Comparison of ENCODE assay signal across 1 cellular context in the genomic region with DNA sequence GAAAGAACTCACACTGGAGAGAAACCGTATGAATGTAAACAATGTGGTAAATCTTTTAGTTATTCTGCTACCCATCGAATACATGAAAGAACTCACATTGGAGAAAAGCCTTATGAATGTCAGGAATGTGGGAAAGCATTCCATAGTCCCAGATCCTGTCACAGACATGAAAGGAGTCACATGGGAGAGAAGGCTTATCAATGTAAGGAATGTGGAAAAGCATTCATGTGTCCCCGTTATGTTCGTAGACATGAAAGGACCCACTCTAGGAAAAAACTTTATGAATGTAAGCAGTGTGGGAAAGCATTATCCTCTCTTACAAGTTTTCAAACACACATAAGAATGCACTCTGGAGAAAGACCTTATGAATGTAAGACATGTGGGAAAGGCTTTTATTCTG.
TF ChIP-seq lines count a peak whose summit lies in the region.
"Not testable (repeated sequence)": the region's sequence is repeated elsewhere in the genome, so short reads cannot be mapped to it uniquely, and the experiment has no call there.

No MANE protein-coding gene starts in this region.

TF ChIP-seq in HepG2, 621 proteins besides CTCF, POLR2A, EP300 and RAD21:
- TF ChIP-seq BCL6 (CRISPR knock-in tag; IDR thresholded peaks at IDR 0.05) (peak; percentile 50), TGIF2 (CRISPR knock-in tag; IDR thresholded peaks at IDR 0.05) (0 out of 2 replicates have a peak, but pooled peaks have one; percentile 20), TCF7 (IDR thresholded peaks at IDR 0.05; ENCODE audit: low read depth) (peak; percentile 47; the same call in 1 of the 2 replicates), TEAD3 (CRISPR knock-in tag; optimal IDR thresholded peaks at IDR 0.05; ENCODE audit: borderline replicate concordance) (peak; percentile 93), SAP130 (CRISPR knock-in tag; IDR thresholded peaks at IDR 0.05; ENCODE audit: low read depth) (0 out of 2 replicates have a peak, but pooled peaks have one; percentile 36)
- TF ChIP-seq, protein P1, sequence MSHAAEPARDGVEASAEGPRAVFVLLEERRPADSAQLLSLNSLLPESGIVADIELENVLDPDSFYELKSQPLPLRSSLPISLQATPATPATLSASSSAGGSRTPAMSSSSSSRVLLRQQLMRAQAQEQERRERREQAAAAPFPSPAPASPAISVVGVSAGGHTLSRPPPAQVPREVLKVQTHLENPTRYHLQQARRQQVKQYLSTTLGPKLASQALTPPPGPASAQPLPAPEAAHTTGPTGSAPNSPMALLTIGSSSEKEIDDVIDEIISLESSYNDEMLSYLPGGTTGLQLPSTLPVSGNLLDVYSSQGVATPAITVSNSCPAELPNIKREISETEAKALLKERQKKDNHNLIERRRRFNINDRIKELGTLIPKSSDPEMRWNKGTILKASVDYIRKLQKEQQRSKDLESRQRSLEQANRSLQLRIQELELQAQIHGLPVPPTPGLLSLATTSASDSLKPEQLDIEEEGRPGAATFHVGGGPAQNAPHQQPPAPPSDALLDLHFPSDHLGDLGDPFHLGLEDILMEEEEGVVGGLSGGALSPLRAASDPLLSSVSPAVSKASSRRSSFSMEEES (CRISPR knock-in tag; IDR thresholded peaks at IDR 0.05): 0 out of 2 replicates have a peak, but pooled peaks have one; percentile 33
- TF ChIP-seq, protein P2, sequence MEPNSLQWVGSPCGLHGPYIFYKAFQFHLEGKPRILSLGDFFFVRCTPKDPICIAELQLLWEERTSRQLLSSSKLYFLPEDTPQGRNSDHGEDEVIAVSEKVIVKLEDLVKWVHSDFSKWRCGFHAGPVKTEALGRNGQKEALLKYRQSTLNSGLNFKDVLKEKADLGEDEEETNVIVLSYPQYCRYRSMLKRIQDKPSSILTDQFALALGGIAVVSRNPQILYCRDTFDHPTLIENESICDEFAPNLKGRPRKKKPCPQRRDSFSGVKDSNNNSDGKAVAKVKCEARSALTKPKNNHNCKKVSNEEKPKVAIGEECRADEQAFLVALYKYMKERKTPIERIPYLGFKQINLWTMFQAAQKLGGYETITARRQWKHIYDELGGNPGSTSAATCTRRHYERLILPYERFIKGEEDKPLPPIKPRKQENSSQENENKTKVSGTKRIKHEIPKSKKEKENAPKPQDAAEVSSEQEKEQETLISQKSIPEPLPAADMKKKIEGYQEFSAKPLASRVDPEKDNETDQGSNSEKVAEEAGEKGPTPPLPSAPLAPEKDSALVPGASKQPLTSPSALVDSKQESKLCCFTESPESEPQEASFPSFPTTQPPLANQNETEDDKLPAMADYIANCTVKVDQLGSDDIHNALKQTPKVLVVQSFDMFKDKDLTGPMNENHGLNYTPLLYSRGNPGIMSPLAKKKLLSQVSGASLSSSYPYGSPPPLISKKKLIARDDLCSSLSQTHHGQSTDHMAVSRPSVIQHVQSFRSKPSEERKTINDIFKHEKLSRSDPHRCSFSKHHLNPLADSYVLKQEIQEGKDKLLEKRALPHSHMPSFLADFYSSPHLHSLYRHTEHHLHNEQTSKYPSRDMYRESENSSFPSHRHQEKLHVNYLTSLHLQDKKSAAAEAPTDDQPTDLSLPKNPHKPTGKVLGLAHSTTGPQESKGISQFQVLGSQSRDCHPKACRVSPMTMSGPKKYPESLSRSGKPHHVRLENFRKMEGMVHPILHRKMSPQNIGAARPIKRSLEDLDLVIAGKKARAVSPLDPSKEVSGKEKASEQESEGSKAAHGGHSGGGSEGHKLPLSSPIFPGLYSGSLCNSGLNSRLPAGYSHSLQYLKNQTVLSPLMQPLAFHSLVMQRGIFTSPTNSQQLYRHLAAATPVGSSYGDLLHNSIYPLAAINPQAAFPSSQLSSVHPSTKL (CRISPR knock-in tag; IDR thresholded peaks at IDR 0.05): 0 out of 2 replicates have a peak, but pooled peaks have one; percentile 33
- TF ChIP-seq, protein P3, sequence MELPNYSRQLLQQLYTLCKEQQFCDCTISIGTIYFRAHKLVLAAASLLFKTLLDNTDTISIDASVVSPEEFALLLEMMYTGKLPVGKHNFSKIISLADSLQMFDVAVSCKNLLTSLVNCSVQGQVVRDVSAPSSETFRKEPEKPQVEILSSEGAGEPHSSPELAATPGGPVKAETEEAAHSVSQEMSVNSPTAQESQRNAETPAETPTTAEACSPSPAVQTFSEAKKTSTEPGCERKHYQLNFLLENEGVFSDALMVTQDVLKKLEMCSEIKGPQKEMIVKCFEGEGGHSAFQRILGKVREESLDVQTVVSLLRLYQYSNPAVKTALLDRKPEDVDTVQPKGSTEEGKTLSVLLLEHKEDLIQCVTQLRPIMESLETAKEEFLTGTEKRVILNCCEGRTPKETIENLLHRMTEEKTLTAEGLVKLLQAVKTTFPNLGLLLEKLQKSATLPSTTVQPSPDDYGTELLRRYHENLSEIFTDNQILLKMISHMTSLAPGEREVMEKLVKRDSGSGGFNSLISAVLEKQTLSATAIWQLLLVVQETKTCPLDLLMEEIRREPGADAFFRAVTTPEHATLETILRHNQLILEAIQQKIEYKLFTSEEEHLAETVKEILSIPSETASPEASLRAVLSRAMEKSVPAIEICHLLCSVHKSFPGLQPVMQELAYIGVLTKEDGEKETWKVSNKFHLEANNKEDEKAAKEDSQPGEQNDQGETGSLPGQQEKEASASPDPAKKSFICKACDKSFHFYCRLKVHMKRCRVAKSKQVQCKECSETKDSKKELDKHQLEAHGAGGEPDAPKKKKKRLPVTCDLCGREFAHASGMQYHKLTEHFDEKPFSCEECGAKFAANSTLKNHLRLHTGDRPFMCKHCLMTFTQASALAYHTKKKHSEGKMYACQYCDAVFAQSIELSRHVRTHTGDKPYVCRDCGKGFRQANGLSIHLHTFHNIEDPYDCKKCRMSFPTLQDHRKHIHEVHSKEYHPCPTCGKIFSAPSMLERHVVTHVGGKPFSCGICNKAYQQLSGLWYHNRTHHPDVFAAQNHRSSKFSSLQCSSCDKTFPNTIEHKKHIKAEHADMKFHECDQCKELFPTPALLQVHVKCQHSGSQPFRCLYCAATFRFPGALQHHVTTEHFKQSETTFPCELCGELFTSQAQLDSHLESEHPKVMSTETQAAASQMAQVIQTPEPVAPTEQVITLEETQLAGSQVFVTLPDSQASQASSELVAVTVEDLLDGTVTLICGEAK (IDR thresholded peaks at IDR 0.05): peak; percentile 57
- TF ChIP-seq, protein P3 (CRISPR knock-in tag; IDR thresholded peaks at IDR 0.05): not testable (repeated sequence)
